In the genomic region with DNA sequence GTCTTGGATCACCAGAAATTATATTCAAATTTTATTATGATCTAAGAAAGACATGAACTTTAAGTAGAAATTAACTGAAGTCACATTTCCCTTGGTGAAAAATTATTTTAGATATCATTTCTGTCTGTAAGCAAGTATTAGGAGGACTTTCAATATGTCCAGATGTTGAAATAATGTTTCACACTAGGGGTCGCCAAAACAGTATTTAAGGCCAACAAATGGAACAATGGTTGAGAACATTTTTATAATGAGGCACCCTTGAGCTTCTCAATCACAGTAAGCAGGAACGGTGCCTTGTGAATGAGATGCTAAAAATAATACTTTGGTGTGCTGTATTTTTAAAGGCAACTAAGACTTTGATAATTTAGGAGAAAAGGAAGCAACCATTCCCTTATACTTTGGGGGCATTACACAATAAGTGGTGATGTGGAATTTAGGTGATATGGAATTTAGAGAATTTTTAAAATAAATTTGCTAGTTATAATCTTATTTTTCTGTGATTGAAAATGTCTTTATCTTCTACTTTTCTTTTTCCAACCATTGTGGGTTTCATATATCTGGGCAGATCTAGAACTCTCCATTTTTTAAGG, we compare ENCODE assay signal across 7 cellular contexts. TPM values are rescaled to one million over a fixed set of nuclear protein-coding genes. Genes with fewer than 3 reads are reported as not detected.
DNase-seq lines count a peak whose midpoint lies in the region; ATAC-seq and TF ChIP-seq lines count a peak whose summit lies in the region.

No MANE protein-coding gene starts in this region.

- H3K27ac ChIP-seq in sigmoid colon = no peak overlapping the region

- intact Hi-C loops in left ventricle myocardium superior (cut with micrococcal nuclease) = loop anchor here (2.0 to 10.0 kb wide), 3 partner anchors 50 to 380 kb away; a partner anchor contains a TSS
- intact Hi-C loops in sigmoid colon (cut with DNase I) = loop anchor here (2.0 to 5.0 kb wide), 3 partner anchors 47 to 378 kb away; a partner anchor contains a TSS

- H3K4me3 ChIP-seq in adipocyte (ENCODE audit: low read length) (no peak overlapping the region), sigmoid colon (no peak overlapping the region)

- no peak overlapping the region for H3K9ac ChIP-seq in adipocyte (ENCODE audit: low read length)

- H3K36me3 ChIP-seq in adipocyte (ENCODE audit: control insufficient read depth, insufficient read depth, low read length, severe bottlenecking) (no peaks in the 10 kb centered on the region), sigmoid colon (no peaks in the 10 kb centered on the region)

- H3K4me1 ChIP-seq in adipocyte (ENCODE audit: control insufficient read depth, insufficient read depth, low read length) = no peaks in the 10 kb centered on the region
- no peaks in the 10 kb centered on the region for H3K4me1 ChIP-seq in sigmoid colon

- 0 to 1% methylated on average over 2 of the region's 2 CpGs for WGBS in sigmoid colon, 2 donors

- H3K27me3 ChIP-seq in adipocyte (replicated peaks; ENCODE audit: control insufficient read depth, insufficient read depth, low read length) (no peaks in the 10 kb centered on the region), sigmoid colon (no peaks in the 10 kb centered on the region)

- H3K9me3 ChIP-seq in adipocyte (ENCODE audit: control insufficient read depth, low read length) (no peaks in the 10 kb centered on the region), sigmoid colon (no peaks in the 10 kb centered on the region)

- peak; percentile 52 to 61 (median 52) for TF ChIP-seq CTCF in sigmoid colon (IDR thresholded peaks at IDR 0.05)

- TF ChIP-seq EP300 in sigmoid colon (IDR thresholded peaks at IDR 0.05) = no peak

- ATAC-seq in GM18870 (IDR thresholded peaks at IDR 0.05; ENCODE audit: unreplicated experiment) (peak; percentile 80), HG03280 (IDR thresholded peaks at IDR 0.05; ENCODE audit: unreplicated experiment) (peak; percentile 90), left ventricle myocardium superior (peak; percentile 91)

- TF ChIP-seq POLR2A in sigmoid colon (IDR thresholded peaks at IDR 0.05) = no peak

- DNase-seq in DMS153 (lab: John Stamatoyannopoulos, UW) (peak; percentile 56), NCI-H524 treated with DMSO at 0.1 percent for 48 hours (lab: John Stamatoyannopoulos, UW) (peak; percentile 39), adipocyte (ENCODE audit: low read depth) (peak; percentile 90), left ventricle myocardium superior (no peak), sigmoid colon (no peak)

RNA-seq across cellular contexts. Expression of a gene that starts 9.6 kb away (rescaled TPM):
- total RNA-seq in left ventricle myocardium superior = 125 TPM
- total RNA-seq in sigmoid colon = 100 to 1,000 TPM; 110 to 200 (median 171) TPM
- 100 to 1,000 TPM; 300 to 370 (median 302) TPM for polyA plus RNA-seq in sigmoid colon

RNA-seq across cellular contexts. Expression of a gene that starts 45.3 kb away (rescaled TPM):
- 7.8 TPM for total RNA-seq in left ventricle myocardium superior
- total RNA-seq in sigmoid colon = 1 to 10 TPM; 3.4 to 5.6 (median 4.8) TPM
- 1 to 10 TPM; 3.5 to 5.4 (median 4.2) TPM for polyA plus RNA-seq in sigmoid colon

Comparison
In these comparisons a context has a peak if more than half of its experiments do, and no peak if none do; other contexts are left out.
1. DNase-seq: peak in DMS153 (single experiment), NCI-H524 treated with DMSO at 0.1 percent for 48 hours (single experiment) and adipocyte (single experiment); none in left ventricle myocardium superior (single experiment) and sigmoid colon (single experiment).
2. Peak in every context shown above with its lines, with median percentiles within 50 percentile points of each other: ATAC-seq.